ENCODE assay signal across 11 cellular contexts in genomic region chr17:49588726-49589555, GRCh38. TPM values are rescaled to one million over a fixed set of nuclear protein-coding genes. Genes with fewer than 3 reads are reported as not detected.
DNase-seq lines count a peak whose midpoint lies in the region; ATAC-seq and TF ChIP-seq lines count a peak whose summit lies in the region.
"Had no signal": no experiment of that assay in that cellular context is flagged by ENCODE, and none has a peak within 500 bp of the region (broad histone marks: within the 10 kb centered on the region; RNA-seq: fewer than 3 reads in every experiment).

No MANE protein-coding gene starts in this region.

- H3K27ac Mint-ChIP-seq in brain (peak overlapping the region in 4 of 5 experiments; percentile 25 to 97 (median 64)), CD14-positive monocyte (no peak overlapping the region)

- H3K9me3 Mint-ChIP-seq in brain, result no peaks in the 10 kb centered on the region
- H3K9me3 Mint-ChIP-seq in CD14-positive monocyte, result peaks cover 0 to 5% (median 0%) of the 10 kb centered on the region in 7 donors

- H3K27me3 Mint-ChIP-seq in brain (peaks cover 2% of the 10 kb centered on the region), CD14-positive monocyte (ENCODE audit: low read depth in 3 of 3) (peaks cover 0 to 2% (median 0%) of the 10 kb centered on the region in 3 donors)

- DNase-seq in AG08396 (ENCODE audit: low spot score) (peak; percentile 65), HS-27A (ENCODE audit: low read depth) (peak; percentile 20), islet precursor cell (peak; percentile 36), CD14-positive monocyte (ENCODE audit: low spot score) (no peak)
- DNase-seq in stimulated activated naive CD4-positive, alpha-beta T cell (lab: John Stamatoyannopoulos, UW), result no peak
- DNase-seq: activated naive CD4-positive, alpha-beta T cell treated with Interleukin-2 at 50 U/mL for 16 hours; DMS79; erythroblast had no signal

- H3K4me1 Mint-ChIP-seq in brain (peaks cover 4% of the 10 kb centered on the region), CD14-positive monocyte (peaks cover 3% of the 10 kb centered on the region)

- intact Hi-C loops in CD14-positive monocyte (cut with micrococcal nuclease), result no loop called here

- no peak overlapping the region for H3K4me3 Mint-ChIP-seq in brain
- H3K4me3 Mint-ChIP-seq in CD14-positive monocyte, result no peak overlapping the region

- TF ChIP-seq CTCF in brain (conservative IDR thresholded peaks at IDR 0.05) (no peak), CD14-positive monocyte (IDR thresholded peaks at IDR 0.05) (no peak)

- H3K36me3 Mint-ChIP-seq in brain (peaks cover 11% of the 10 kb centered on the region), CD14-positive monocyte (peaks cover 14 to 32% of the 10 kb centered on the region in 2 donors)

- ATAC-seq in HG02852 (IDR thresholded peaks at IDR 0.05; ENCODE audit: unreplicated experiment) (no peak), HG02623 (IDR thresholded peaks at IDR 0.05; ENCODE audit: unreplicated experiment) (no peak)

RNA-seq across cellular contexts. Expression of gene NXPH3, which starts 13.3 kb away (rescaled TPM):
- 5.1 TPM for polyA plus RNA-seq in brain (ENCODE audit: insufficient read depth, low read depth, low replicate concordance)
- not detected for polyA plus RNA-seq in CD14-positive monocyte

Comparison
In these comparisons a context has a peak if more than half of its experiments do, and no peak if none do; other contexts are left out.
1. DNase-seq: peak in AG08396 (single experiment), HS-27A (single experiment) and islet precursor cell (single experiment); none in stimulated activated naive CD4-positive, alpha-beta T cell (0 of 6) and CD14-positive monocyte (single experiment).
2. H3K27ac Mint-ChIP-seq: peak in brain (4 of 5); none in CD14-positive monocyte (0 of 7).